In genomic region chr2:240136013-240136670, GRCh38 we compare ENCODE assay signal across 1 cellular context.
TF ChIP-seq lines count a peak whose summit lies in the region.

TSS of gene COPS9 (minus strand) at chr2:240136305. CDS start at chr2:240136284, 21 bp downstream.

TF ChIP-seq in HepG2, 621 proteins besides CTCF, POLR2A, EP300 and RAD21 (continued from another document and continues in another):
- TF ChIP-seq ZNF776 (CRISPR knock-in tag; IDR thresholded peaks at IDR 0.05) (peak; percentile 99), ZNF7 (CRISPR knock-in tag; IDR thresholded peaks at IDR 0.05) (no peak), NPAS2 (CRISPR knock-in tag; IDR thresholded peaks at IDR 0.05; ENCODE audit: borderline replicate concordance) (no peak), REL (CRISPR knock-in tag; conservative IDR thresholded peaks at IDR 0.05) (0 out of 2 replicates have a peak, but pooled peaks have one; percentile 55), ZNF503 (CRISPR knock-in tag; IDR thresholded peaks at IDR 0.05) (peak; percentile 67; the same call in 1 of the 2 replicates), SETDB1 (CRISPR knock-in tag; IDR thresholded peaks at IDR 0.05; ENCODE audit: borderline replicate concordance) (no peak), ZNF343 (CRISPR knock-in tag; IDR thresholded peaks at IDR 0.05) (peak; percentile 86; the same call in 1 of the 2 replicates), CHD2 (IDR thresholded peaks at IDR 0.05; ENCODE audit: low read depth, low read length) (0 out of 2 replicates have a peak, but pooled peaks have one; percentile 23), ONECUT2 (CRISPR knock-in tag; IDR thresholded peaks at IDR 0.05) (no peak), ZBTB26 (CRISPR knock-in tag; IDR thresholded peaks at IDR 0.05; ENCODE audit: borderline replicate concordance) (no peak; the same call in 1 of the 2 replicates), ZFP62 (CRISPR knock-in tag; IDR thresholded peaks at IDR 0.05) (no peak), ZNF660 (CRISPR knock-in tag; IDR thresholded peaks at IDR 0.05; ENCODE audit: borderline replicate concordance, low read depth) (no peak), SIX1 (CRISPR knock-in tag; IDR thresholded peaks at IDR 0.05; ENCODE audit: borderline replicate concordance) (no peak), ZNF777 (CRISPR knock-in tag; IDR thresholded peaks at IDR 0.05) (peak; percentile 90), POGK (CRISPR knock-in tag; conservative IDR thresholded peaks at IDR 0.05) (0 out of 2 replicates have a peak, but pooled peaks have one; percentile 58), HHEX (CRISPR knock-in tag; IDR thresholded peaks at IDR 0.05) (no peak), SNAPC2 (CRISPR knock-in tag; IDR thresholded peaks at IDR 0.05) (0 out of 2 replicates have a peak, but pooled peaks have one; percentile 30), ZNF564 (CRISPR knock-in tag; IDR thresholded peaks at IDR 0.05) (peak; percentile 50; the same call in 1 of the 2 replicates), HNF1B (CRISPR knock-in tag; IDR thresholded peaks at IDR 0.05) (no peak), TIGD3 (CRISPR knock-in tag; IDR thresholded peaks at IDR 0.05; ENCODE audit: borderline replicate concordance) (no peak), ZNF362 (CRISPR knock-in tag; IDR thresholded peaks at IDR 0.05; ENCODE audit: borderline replicate concordance) (no peak), ZNF124 (CRISPR knock-in tag; IDR thresholded peaks at IDR 0.05) (no peak), HMGA1 (CRISPR knock-in tag; conservative IDR thresholded peaks at IDR 0.05) (no peak), KLF13 (CRISPR knock-in tag; IDR thresholded peaks at IDR 0.05) (no peak), RXRA (CRISPR knock-in tag; IDR thresholded peaks at IDR 0.05) (no peak; the same call in 1 of the 2 replicates), ZNF44 (CRISPR knock-in tag; IDR thresholded peaks at IDR 0.05) (peak; percentile 92; the same call in 1 of the 2 replicates), HOMEZ (CRISPR knock-in tag; IDR thresholded peaks at IDR 0.05; ENCODE audit: low read depth) (no peak), ZNF326 (CRISPR knock-in tag; IDR thresholded peaks at IDR 0.05; ENCODE audit: borderline replicate concordance) (no peak), RNF219 (CRISPR knock-in tag; IDR thresholded peaks at IDR 0.05) (no peak), SMYD3 (CRISPR knock-in tag; IDR thresholded peaks at IDR 0.05) (no peak; the same call in 1 of the 2 replicates), ERF (CRISPR knock-in tag; IDR thresholded peaks at IDR 0.05) (peak; percentile 57), HCFC1 (IDR thresholded peaks at IDR 0.05; ENCODE audit: low read depth, low read length) (peak; percentile 63; the same call in 1 of the 2 replicates), ZNF614 (CRISPR knock-in tag; IDR thresholded peaks at IDR 0.05; ENCODE audit: borderline replicate concordance) (no peak), SNAPC5 (CRISPR knock-in tag; IDR thresholded peaks at IDR 0.05; ENCODE audit: borderline replicate concordance) (no peak), KMT2A (CRISPR knock-in tag; IDR thresholded peaks at IDR 0.05) (peak; percentile 97), EZH2 (conservative IDR thresholded peaks at IDR 0.05; ENCODE audit: low read depth, low read length) (no peak), ZNF430 (CRISPR knock-in tag; IDR thresholded peaks at IDR 0.05) (peak; percentile 35; the same call in 1 of the 2 replicates), CBX1 (IDR thresholded peaks at IDR 0.05; ENCODE audit: low read depth) (peak; percentile 87), NCOR1 (IDR thresholded peaks at IDR 0.05; ENCODE audit: borderline replicate concordance, low read length) (no peak)
- TF ChIP-seq, protein P1, sequence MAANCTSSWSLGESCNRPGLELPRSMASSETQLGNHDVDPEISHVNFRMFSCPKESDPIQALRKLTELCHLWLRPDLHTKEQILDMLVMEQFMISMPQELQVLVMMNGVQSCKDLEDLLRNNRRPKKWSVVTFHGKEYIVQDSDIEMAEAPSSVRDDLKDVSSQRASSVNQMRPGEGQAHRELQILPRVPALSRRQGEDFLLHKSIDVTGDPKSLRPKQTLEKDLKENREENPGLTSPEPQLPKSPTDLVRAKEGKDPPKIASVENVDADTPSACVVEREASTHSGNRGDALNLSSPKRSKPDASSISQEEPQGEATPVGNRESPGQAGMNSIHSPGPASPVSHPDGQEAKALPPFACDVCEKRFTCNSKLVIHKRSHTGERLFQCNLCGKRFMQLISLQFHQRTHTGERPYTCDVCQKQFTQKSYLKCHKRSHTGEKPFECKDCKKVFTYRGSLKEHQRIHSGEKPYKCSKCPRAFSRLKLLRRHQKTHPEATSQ (CRISPR knock-in tag; IDR thresholded peaks at IDR 0.05; ENCODE audit: borderline replicate concordance): peak; percentile 62; the same call in 1 of the 2 replicates
- TF ChIP-seq, protein P2, sequence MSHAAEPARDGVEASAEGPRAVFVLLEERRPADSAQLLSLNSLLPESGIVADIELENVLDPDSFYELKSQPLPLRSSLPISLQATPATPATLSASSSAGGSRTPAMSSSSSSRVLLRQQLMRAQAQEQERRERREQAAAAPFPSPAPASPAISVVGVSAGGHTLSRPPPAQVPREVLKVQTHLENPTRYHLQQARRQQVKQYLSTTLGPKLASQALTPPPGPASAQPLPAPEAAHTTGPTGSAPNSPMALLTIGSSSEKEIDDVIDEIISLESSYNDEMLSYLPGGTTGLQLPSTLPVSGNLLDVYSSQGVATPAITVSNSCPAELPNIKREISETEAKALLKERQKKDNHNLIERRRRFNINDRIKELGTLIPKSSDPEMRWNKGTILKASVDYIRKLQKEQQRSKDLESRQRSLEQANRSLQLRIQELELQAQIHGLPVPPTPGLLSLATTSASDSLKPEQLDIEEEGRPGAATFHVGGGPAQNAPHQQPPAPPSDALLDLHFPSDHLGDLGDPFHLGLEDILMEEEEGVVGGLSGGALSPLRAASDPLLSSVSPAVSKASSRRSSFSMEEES (CRISPR knock-in tag; IDR thresholded peaks at IDR 0.05): no peak
- TF ChIP-seq, protein P3, sequence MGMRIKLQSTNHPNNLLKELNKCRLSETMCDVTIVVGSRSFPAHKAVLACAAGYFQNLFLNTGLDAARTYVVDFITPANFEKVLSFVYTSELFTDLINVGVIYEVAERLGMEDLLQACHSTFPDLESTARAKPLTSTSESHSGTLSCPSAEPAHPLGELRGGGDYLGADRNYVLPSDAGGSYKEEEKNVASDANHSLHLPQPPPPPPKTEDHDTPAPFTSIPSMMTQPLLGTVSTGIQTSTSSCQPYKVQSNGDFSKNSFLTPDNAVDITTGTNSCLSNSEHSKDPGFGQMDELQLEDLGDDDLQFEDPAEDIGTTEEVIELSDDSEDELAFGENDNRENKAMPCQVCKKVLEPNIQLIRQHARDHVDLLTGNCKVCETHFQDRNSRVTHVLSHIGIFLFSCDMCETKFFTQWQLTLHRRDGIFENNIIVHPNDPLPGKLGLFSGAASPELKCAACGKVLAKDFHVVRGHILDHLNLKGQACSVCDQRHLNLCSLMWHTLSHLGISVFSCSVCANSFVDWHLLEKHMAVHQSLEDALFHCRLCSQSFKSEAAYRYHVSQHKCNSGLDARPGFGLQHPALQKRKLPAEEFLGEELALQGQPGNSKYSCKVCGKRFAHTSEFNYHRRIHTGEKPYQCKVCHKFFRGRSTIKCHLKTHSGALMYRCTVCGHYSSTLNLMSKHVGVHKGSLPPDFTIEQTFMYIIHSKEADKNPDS (CRISPR knock-in tag; IDR thresholded peaks at IDR 0.05): no peak
